In the genomic region with DNA sequence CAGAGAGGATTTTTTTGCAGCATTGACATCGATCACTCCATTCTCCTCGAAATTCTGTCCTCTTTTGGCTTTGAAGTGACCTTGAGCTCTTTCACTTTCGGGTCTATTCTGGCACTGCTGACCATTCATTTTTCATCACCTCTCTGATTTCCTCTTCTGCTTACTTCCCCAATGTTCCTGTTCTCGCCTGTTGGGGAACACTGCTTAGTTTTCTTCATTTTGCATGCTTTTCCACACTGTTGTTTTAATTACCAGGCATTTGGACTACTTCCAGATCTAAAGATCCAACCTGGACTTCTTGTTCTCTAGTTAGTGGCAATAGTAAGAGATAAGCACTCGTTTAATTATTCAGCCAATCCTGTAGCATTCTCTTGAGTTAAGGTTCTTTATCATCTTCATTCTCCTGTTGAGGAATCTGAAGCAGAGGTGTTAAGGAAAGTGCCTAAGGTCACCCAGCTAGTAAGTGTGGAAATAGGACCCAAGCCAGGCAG, we compare ENCODE assay signal across 14 cellular contexts. TPM values are rescaled to one million over a fixed set of nuclear protein-coding genes. Genes with fewer than 3 reads are reported as not detected.
DNase-seq lines count a peak whose midpoint lies in the region; ATAC-seq, FAIRE-seq and TF ChIP-seq lines count a peak whose summit lies in the region.
"Had no signal": no experiment of that assay in that cellular context is flagged by ENCODE, and none has a peak within 500 bp of the region (broad histone marks: within the 10 kb centered on the region; RNA-seq: fewer than 3 reads in every experiment).

No MANE protein-coding gene starts in this region.

- no peak overlapping the region for H3K4me2 ChIP-seq in GM12878 (ENCODE audit: control insufficient read depth, insufficient read depth)
- H3K4me2 ChIP-seq: BLaER1 had no signal

- 48% methylated on average over 5 of the region's 5 CpGs for WGBS in GM12878 (ENCODE audit: insufficient coverage, insufficient replicate concordance, low lambda C conversion rate, missing lambda C conversion rate)

- H3K27me3 ChIP-seq in HUES48 (ENCODE audit: control insufficient read depth, insufficient read depth, low read length) = no peaks in the 10 kb centered on the region
- H3K27me3 ChIP-seq in GM12878 (replicated peaks in 1 of 2; ENCODE audit: control insufficient read depth in 2 of 2, insufficient read depth in 2 of 2, low read length in 1 of 2) = no peaks in the 10 kb centered on the region
- H3K27me3 ChIP-seq: BLaER1 had no signal

- H2AFZ ChIP-seq in GM12878 (ENCODE audit: control insufficient read depth, low read depth, low read length) = no peak overlapping the region

- SMC1A ChIA-PET in GM12878 (lab: Charles Lee; ENCODE audit: uncharacterized antibody, unreplicated experiment) = no interaction called here

- H3K9ac ChIP-seq in HUES48 (ENCODE audit: low read depth, low read length) (no peak overlapping the region), GM12878 (ENCODE audit: control insufficient read depth, insufficient read depth, low read length) (no peak overlapping the region)
- H3K9ac ChIP-seq: BLaER1 had no signal

- H3K36me3 ChIP-seq in HUES48 (ENCODE audit: control insufficient read depth, insufficient read depth, low read length) (peaks cover 5% of the 10 kb centered on the region; the same call in 1 of the 2 replicates), GM12878 (ENCODE audit: control insufficient read depth in 2 of 2, insufficient read depth in 2 of 2, low read length in 1 of 2) (peaks cover 0 to 2% of the 10 kb centered on the region in 2 experiments; a peak in 1 of 4 replicates)

- H3K27ac ChIP-seq in HUES48 (ENCODE audit: low read depth, low read length) (peak overlapping the region; percentile 81), GM12878 (ENCODE audit: control insufficient read depth, insufficient read depth) (no peak overlapping the region)
- H3K27ac ChIP-seq: BLaER1 had no signal

- H3K27ac Mint-ChIP-seq in activated naive CD8-positive, alpha-beta T cell treated with anti-CD3 and anti-CD28 coated beads, Interleukin-2, amount 50 U/mL, for 24 hours = no peak overlapping the region
- H3K27ac Mint-ChIP-seq: effector memory CD8-positive, alpha-beta T cell had no signal

- H3K36me3 Mint-ChIP-seq in activated naive CD8-positive, alpha-beta T cell treated with anti-CD3 and anti-CD28 coated beads, Interleukin-2, amount 50 U/mL, for 24 hours (ENCODE audit: low read depth) = peaks cover 38% of the 10 kb centered on the region

- H3K27me3 Mint-ChIP-seq in activated naive CD8-positive, alpha-beta T cell treated with anti-CD3 and anti-CD28 coated beads, Interleukin-2, amount 50 U/mL, for 24 hours = no peaks in the 10 kb centered on the region
- H3K27me3 Mint-ChIP-seq: effector memory CD8-positive, alpha-beta T cell had no signal

- no peaks in the 10 kb centered on the region for H3K79me2 ChIP-seq in GM12878 (ENCODE audit: control insufficient read depth, insufficient read depth, low read length)

- peaks cover 42% of the 10 kb centered on the region for H3K4me1 Mint-ChIP-seq in activated naive CD8-positive, alpha-beta T cell treated with anti-CD3 and anti-CD28 coated beads, Interleukin-2, amount 50 U/mL, for 24 hours

- intact Hi-C loops in GM12878 (cut with micrococcal nuclease; ENCODE audit: unreplicated experiment) = loop anchor here (5.0 kb wide), 1 partner anchor 51 kb away; no protein-coding TSS in a partner anchor

- H3K4me3 ChIP-seq in HUES48 (ENCODE audit: low read depth, low read length) = no peak overlapping the region
- H3K4me3 ChIP-seq in GM12878 = no peak overlapping the region
- H3K4me3 ChIP-seq: BLaER1 had no signal

- in situ Hi-C loops in GM12878 (cut with MboI) = no loop called here

- no peaks in the 10 kb centered on the region for H3K9me3 Mint-ChIP-seq in activated naive CD8-positive, alpha-beta T cell treated with anti-CD3 and anti-CD28 coated beads, Interleukin-2, amount 50 U/mL, for 24 hours
- H3K9me3 Mint-ChIP-seq: effector memory CD8-positive, alpha-beta T cell; neural crest cell had no signal

- DNase-seq in A172 (ENCODE audit: low spot score) = peak; percentile 25
- no peak for DNase-seq in GM12878 (ENCODE audit: low read depth, low spot score)
- peak; percentile 51 for DNase-seq in medulla oblongata (ENCODE audit: extremely low spot score)
- no peak for DNase-seq in cortex of kidney (lab: John Stamatoyannopoulos, UW)
- DNase-seq in activated naive CD8-positive, alpha-beta T cell treated with anti-CD3 and anti-CD28 coated beads, Interleukin-2, amount 50 U/mL, for 24 hours = no peak
- DNase-seq in COLO668 (lab: John Stamatoyannopoulos, UW; ENCODE audit: unreplicated experiment) = no peak
- DNase-seq: activated CD4-positive, CD25-positive, alpha-beta regulatory T cell treated with anti-CD3 and anti-CD28 coated beads, Interleukin-2, amount 50 U/mL, for 72 hours; activated gamma-delta T cell; effector memory CD8-positive, alpha-beta T cell; NCI-H187 had no signal

- no peak for TF ChIP-seq POLR2A in GM12878 (IDR thresholded peaks at IDR 0.05; ENCODE audit: low read depth, low read length)

- H4K20me1 ChIP-seq in GM12878 (ENCODE audit: control insufficient read depth, insufficient read depth) = no peaks in the 10 kb centered on the region

- peaks cover 70% of the 10 kb centered on the region for H3K4me1 ChIP-seq in HUES48 (ENCODE audit: control insufficient read depth, insufficient read depth, low read length)
- peaks cover 11% of the 10 kb centered on the region for H3K4me1 ChIP-seq in GM12878 (ENCODE audit: control insufficient read depth, insufficient read depth, low read length)

- TF ChIP-seq RAD21 in GM12878 (IDR thresholded peaks at IDR 0.05; ENCODE audit: insufficient read depth, low read depth, low read length) = no peak

- no peak overlapping the region for H3K4me3 Mint-ChIP-seq in activated naive CD8-positive, alpha-beta T cell treated with anti-CD3 and anti-CD28 coated beads, Interleukin-2, amount 50 U/mL, for 24 hours
- H3K4me3 Mint-ChIP-seq: effector memory CD8-positive, alpha-beta T cell; neural crest cell had no signal

- RAD21 ChIA-PET in GM12878 (lab: Charles Lee; ENCODE audit: unreplicated experiment) = no interaction called here

- TF ChIP-seq EP300 in GM12878 (IDR thresholded peaks at IDR 0.05; ENCODE audit: borderline replicate concordance in 1 of 2, control insufficient read depth in 1 of 2, low read depth in 2 of 2, low read length in 2 of 2) = no peak

- ATAC-seq in GM12878 (peak; percentile 44), GM18858 (IDR thresholded peaks at IDR 0.05; ENCODE audit: unreplicated experiment) (no peak)
- no peak for ATAC-seq in activated naive CD8-positive, alpha-beta T cell treated with anti-CD3 and anti-CD28 coated beads, Interleukin-2, amount 50 U/mL, for 24 hours
- ATAC-seq: effector memory CD8-positive, alpha-beta T cell had no signal

- H3K9me3 ChIP-seq in HUES48 (ENCODE audit: control insufficient read depth, insufficient read depth, low read length) (no peaks in the 10 kb centered on the region), GM12878 (replicated peaks; ENCODE audit: control insufficient read depth, insufficient read depth, low read length) (no peaks in the 10 kb centered on the region)
- H3K9me3 ChIP-seq: BLaER1 had no signal

- POLR2A ChIA-PET in GM12878 (lab: Charles Lee) = no interaction called here

- BruUV-seq in GM12878 (replicated peaks; lab: Mats Ljungman, UMichigan) = no TSS peak

- CTCF ChIA-PET in GM12878 (lab: Yijun Ruan, JAX) = no interaction called here

- FAIRE-seq in GM12878 (lab: Jason Lieb, UNC) = no peak

- no peak for TF ChIP-seq CTCF in GM12878 (IDR thresholded peaks at IDR 0.05 in 2 of 3, conservative IDR thresholded peaks at IDR 0.05 in 1 of 3; ENCODE audit: control insufficient read depth in 2 of 3, extremely low read depth in 1 of 3, insufficient read depth in 1 of 3, low read depth in 3 of 3, low read length in 3 of 3)

RNA-seq across cellular contexts. Expression of gene MAN2A1, which starts 53.4 kb away (rescaled TPM):
- total RNA-seq in A172 (2014; rRNA removed; shearing (Covaris generic)) = 70.8 and 75.3 TPM in 2 replicates
- 43.6 and 52.3 TPM in 2 replicates for total RNA-seq in GM12878 (2013; cell fraction: nucleolus; rRNA removed)
- total RNA-seq in GM12878 (2014; rRNA removed) = 12.7 and 14.8 TPM in 2 replicates
- 16.5 and 16.6 TPM in 2 replicates for total RNA-seq in GM12878 (2014; rRNA removed; fragmentation: Illumina TruSeq; extraction: Trizol)
- 12.0 and 14.5 TPM in 2 replicates for total RNA-seq in GM12878 (2021)
- 3.5 TPM for polyA plus RNA-seq in GM12878 (2011; ENCODE audit: low read depth)
- polyA plus RNA-seq in GM12878 (2011; rRNA removed) = 27.9 and 40.9 TPM in 2 replicates
- 10.1 and 10.5 TPM in 2 replicates for polyA plus RNA-seq in GM12878 (2011; cell fraction: cytosol; rRNA removed)
- polyA plus RNA-seq in GM12878 (2011; cell fraction: nucleus; rRNA removed) = 26.2 and 29.4 TPM in 2 replicates
- 5.6 and 6.7 TPM in 2 replicates for polyA plus RNA-seq in GM12878 (2012)
- polyA plus RNA-seq in GM12878 (2014; fragmentation: Illumina TruSeq; extraction: Trizol) = 11.7 and 13.6 TPM in 2 replicates
- polyA plus RNA-seq in GM12878 (2014; fragmentation: Nextera tagmentation; extraction: Ambion mirVana) = 1 to 10 TPM; 4.2 to 4.5 TPM
- polyA plus RNA-seq in GM12878 (2014; rRNA removed) = 6.2 and 7.4 TPM in 2 replicates
- polyA plus RNA-seq in GM12878 (2016; fragmentation: Nextera tagmentation; extraction: Ambion mirVana) = 1 to 10 TPM; 8.5 to 9.2 TPM
- 41.2 and 46.7 TPM in 2 replicates for polyA minus RNA-seq in GM12878 (2011; rRNA and poly(A)+ RNA removed)
- 15.6 and 28.1 TPM in 2 replicates for polyA minus RNA-seq in GM12878 (2011; cell fraction: cytosol; rRNA and poly(A)+ RNA removed)
- polyA minus RNA-seq in GM12878 (2011; cell fraction: nucleus; rRNA and poly(A)+ RNA removed) = 51.1 and 77.2 TPM in 2 replicates

Comparison
In these comparisons a context has a peak if more than half of its experiments do, and no peak if none do; other contexts are left out.
1. DNase-seq: peak in A172 (single experiment) and medulla oblongata (single experiment); none in GM12878 (single experiment), cortex of kidney (single experiment), activated naive CD8-positive, alpha-beta T cell treated with anti-CD3 and anti-CD28 coated beads, Interleukin-2, amount 50 U/mL, for 24 hours (single experiment) and COLO668 (single experiment).